16 cellular contexts compared by ENCODE assay signal in the genomic region with DNA sequence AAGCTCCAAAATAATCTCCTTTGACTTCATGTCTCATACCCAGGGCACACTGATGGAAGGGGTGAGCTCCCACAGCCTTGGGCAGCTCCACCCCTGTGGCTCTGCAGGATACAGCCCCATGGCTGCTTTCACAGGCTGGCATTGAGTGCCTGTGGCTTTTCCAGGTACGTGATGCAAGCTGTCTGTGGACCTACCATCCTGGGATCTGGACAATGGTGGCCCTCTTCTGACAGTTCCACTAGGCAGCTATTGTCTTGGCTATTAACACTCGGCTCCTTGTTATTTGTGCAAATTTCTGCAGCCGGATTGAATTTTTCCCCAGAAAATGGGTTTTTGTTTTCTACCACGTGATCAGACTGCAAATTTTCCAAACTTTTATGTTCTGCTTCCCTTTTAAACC.
"Had no signal": no experiment of that assay in that cellular context is flagged by ENCODE, and none has a peak within 500 bp of the region (broad histone marks: within the 10 kb centered on the region; RNA-seq: fewer than 3 reads in every experiment).

No MANE protein-coding gene starts in this region.

- H3K27me3 Mint-ChIP-seq: central memory CD8-positive, alpha-beta T cell; dendritic cell treated with granulocyte-macrophage colony-stimulating factor and Interleukin-4, amounts not matched to agents 40 ng/mL and 50 ng/mL, for 4 days; stimulated activated naive CD8-positive, alpha-beta T cell treated with anti-CD3 and anti-CD28 coated beads, Interleukin-15, amount 100 ng/mL, for 72 hours had no signal

- H3K36me3 ChIP-seq: gastroesophageal sphincter, left lung, neutrophil, thoracic aorta had no signal

- H3K4me1 ChIP-seq: body of pancreas, gastroesophageal sphincter, left lung, psoas muscle had no signal

- DNase-seq: activated CD4-positive, CD25-positive, alpha-beta regulatory T cell treated with anti-CD3 and anti-CD28 coated beads, Interleukin-2, amount 50 U/mL, for 72 hours; body of pancreas; endodermal cell; kidney; left lung; natural killer cell; psoas muscle had no signal

- H3K36me3 Mint-ChIP-seq: natural killer cell had no signal

- H3K4me1 Mint-ChIP-seq: central memory CD8-positive, alpha-beta T cell; endodermal cell; natural killer cell; stimulated activated naive CD8-positive, alpha-beta T cell treated with anti-CD3 and anti-CD28 coated beads, Interleukin-15, amount 100 ng/mL, for 72 hours had no signal

- H3K4me3 Mint-ChIP-seq: activated naive CD4-positive, alpha-beta T cell treated with anti-CD3 and anti-CD28 coated beads for 36 hours; central memory CD8-positive, alpha-beta T cell; dendritic cell treated with granulocyte-macrophage colony-stimulating factor and Interleukin-4, amounts not matched to agents 40 ng/mL and 50 ng/mL, for 4 days; endodermal cell; natural killer cell; stimulated activated naive CD8-positive, alpha-beta T cell treated with anti-CD3 and anti-CD28 coated beads, Interleukin-15, amount 100 ng/mL, for 72 hours had no signal

- H3K4me3 ChIP-seq: body of pancreas, gastroesophageal sphincter, left lung, psoas muscle, thoracic aorta had no signal

- H3K27ac Mint-ChIP-seq: activated naive CD4-positive, alpha-beta T cell treated with anti-CD3 and anti-CD28 coated beads for 36 hours; activated T-helper 2 cell treated with anti-CD3 and anti-CD28 coated beads, Interferon-gamma antibody, Interleukin-2, Interleukin-4, amounts not matched to agents 10 μg/mL and 5 μg/mL and 100 μg/mL, durations not matched to agents 14 hours and 24 hours and 36 hours; dendritic cell treated with granulocyte-macrophage colony-stimulating factor and Interleukin-4, amounts not matched to agents 40 ng/mL and 50 ng/mL, for 4 days; endodermal cell; natural killer cell had no signal

- H3K27me3 ChIP-seq: body of pancreas, gastroesophageal sphincter, left lung, neutrophil had no signal

- ATAC-seq: body of pancreas, gastroesophageal sphincter, left lung, natural killer cell, psoas muscle, sciatic nerve had no signal

- FAIRE-seq: kidney had no signal

- H3K9me3 ChIP-seq: neutrophil had no signal

- H3K27ac ChIP-seq: body of pancreas, gastroesophageal sphincter, left lung, neutrophil, psoas muscle, thoracic aorta had no signal
